13 cellular contexts compared by ENCODE assay signal in genomic region chr10:43231523-43232078, GRCh38. TPM values are rescaled to one million over a fixed set of nuclear protein-coding genes. Genes with fewer than 3 reads are reported as not detected.
A peak's percentile ranks its signal among the peaks of the same experiment; 100 is the strongest.
DNase-seq lines count a peak whose midpoint lies in the region; ATAC-seq, FAIRE-seq and TF ChIP-seq lines count a peak whose summit lies in the region.
"Had no signal": no experiment of that assay in that cellular context is flagged by ENCODE, and none has a peak within 500 bp of the region (broad histone marks: within the 10 kb centered on the region; RNA-seq: fewer than 3 reads in every experiment).

No MANE protein-coding gene starts in this region.

- no peaks in the 10 kb centered on the region for H3K36me3 ChIP-seq in Loucy (ENCODE audit: insufficient read depth, low read length)
- no peaks in the 10 kb centered on the region for H3K36me3 ChIP-seq in ascending aorta
- H3K36me3 ChIP-seq: SJSA1, tibial nerve had no signal

- no peaks in the 10 kb centered on the region for H4K20me1 ChIP-seq in Loucy (ENCODE audit: insufficient read depth, low read length, poor library complexity, severe bottlenecking)

- peak overlapping the region; percentile 41 for H3K4me3 Mint-ChIP-seq in neural crest cell

- H3K27me3 Mint-ChIP-seq in neural crest cell (ENCODE audit: low read depth): peaks cover 58% of the 10 kb centered on the region

- DNase-seq in GM18507 (ENCODE audit: extremely low spot score, insufficient read length, low read depth) (no peak), ascending aorta (ENCODE audit: low spot score in 2 of 2) (peak; percentile 7 to 49), neural crest cell (ENCODE audit: low read depth, low spot score) (no peak), retina (no peak), cortex of kidney (lab: John Stamatoyannopoulos, UW) (no peak)
- DNase-seq: mesendoderm, NCI-H1436 had no signal

- ATAC-seq in HG03469 (IDR thresholded peaks at IDR 0.05; ENCODE audit: unreplicated experiment) (no peak), HG03439 (IDR thresholded peaks at IDR 0.05; ENCODE audit: unreplicated experiment) (no peak)

- H3K4me1 ChIP-seq in Loucy (ENCODE audit: insufficient read depth, low read length, poor library complexity, severe bottlenecking) (peaks cover 22% of the 10 kb centered on the region), ascending aorta (peaks cover 0 to 2% of the 10 kb centered on the region in 2 donors)
- H3K4me1 ChIP-seq: SJSA1 had no signal

- peak overlapping the region; percentile 1 for H3K4me3 ChIP-seq in Loucy (ENCODE audit: low read length, poor library complexity, severe bottlenecking)
- H3K4me3 ChIP-seq in ascending aorta: no peak overlapping the region
- H3K4me3 ChIP-seq: SJSA1, tibial nerve had no signal

- H3K9me2 ChIP-seq in Loucy (replicated peaks; ENCODE audit: low read depth, low read length): no peaks in the 10 kb centered on the region

- TF ChIP-seq CTCF in Loucy (conservative IDR thresholded peaks at IDR 0.05; ENCODE audit: low read length): no peak
- TF ChIP-seq CTCF in ascending aorta (IDR thresholded peaks at IDR 0.05): no peak
- TF ChIP-seq CTCF in neural crest cell (conservative IDR thresholded peaks at IDR 0.05): no peak

- H3K9me3 ChIP-seq in Loucy (ENCODE audit: insufficient read depth, low read depth, low read length) (no peaks in the 10 kb centered on the region), ascending aorta (no peaks in the 10 kb centered on the region)
- H3K9me3 ChIP-seq: SJSA1, tibial nerve had no signal

- peak overlapping the region; percentile 26; the same call in 1 of the 2 replicates for H2AFZ ChIP-seq in Loucy (ENCODE audit: low read length)

- no peaks in the 10 kb centered on the region for H3K36me3 Mint-ChIP-seq in neural crest cell (ENCODE audit: low read depth)

- H3F3A ChIP-seq in Loucy (ENCODE audit: low read depth): no peaks in the 10 kb centered on the region

- no peaks in the 10 kb centered on the region for H3K4me1 Mint-ChIP-seq in neural crest cell

- H3K79me2 ChIP-seq in Loucy (ENCODE audit: insufficient read depth, low read length): no peaks in the 10 kb centered on the region

- intact Hi-C loops in ascending aorta (cut with DNase I): no loop called here

- H3K27ac ChIP-seq in ascending aorta: no peak overlapping the region
- H3K27ac ChIP-seq: SJSA1 had no signal

- peak; percentile 31 for FAIRE-seq in GM18507 (lab: Jason Lieb, UNC)

- H3K27me3 ChIP-seq in Loucy (ENCODE audit: insufficient read depth, low read length, poor library complexity, severe bottlenecking) (no peaks in the 10 kb centered on the region), ascending aorta (no peaks in the 10 kb centered on the region)

- no peak overlapping the region for H3K27ac Mint-ChIP-seq in neural crest cell (ENCODE audit: unreplicated experiment)

- peak overlapping the region; percentile 57 for H3K9ac ChIP-seq in Loucy (ENCODE audit: low read depth, low read length, poor library complexity, severe bottlenecking)

- H3K9me3 Mint-ChIP-seq in neural crest cell: no peaks in the 10 kb centered on the region

- H3K4me2 ChIP-seq in Loucy (ENCODE audit: low read depth, low read length, poor library complexity, severe bottlenecking): peak overlapping the region; percentile 69

RNA-seq across cellular contexts. Expression of gene RASGEF1A, which starts 35.3 kb away (rescaled TPM):
- total RNA-seq in ascending aorta (not detected), neural crest cell (1.0 and 1.3 TPM in 2 replicates)
- total RNA-seq: Daoy, SJSA1 had no signal

Comparison
In these comparisons a context has a peak if more than half of its experiments do, and no peak if none do; other contexts are left out.
1. DNase-seq: peak in ascending aorta (2 of 2); none in GM18507 (single experiment), neural crest cell (single experiment), retina (single experiment) and cortex of kidney (single experiment).